ENCODE assay signal across 8 cellular contexts in genomic region chr1:149899460-149900284, GRCh38. TPM values are rescaled to one million over a fixed set of nuclear protein-coding genes. Genes with fewer than 3 reads are reported as not detected.
DNase-seq lines count a peak whose midpoint lies in the region; ATAC-seq and TF ChIP-seq lines count a peak whose summit lies in the region.

Gene BOLA1 (plus strand): TSS chr1:149899568. CDS start chr1:149900060, 492 bp downstream.

- no peaks in the 10 kb centered on the region for H3K36me3 ChIP-seq in CD8-positive, alpha-beta memory T cell (ENCODE audit: insufficient read depth, low read length)
- H3K36me3 ChIP-seq in HUES48 (ENCODE audit: control insufficient read depth, insufficient read depth, low read length), result peaks cover 3% of the 10 kb centered on the region; the same call in 1 of the 2 replicates
- H3K36me3 ChIP-seq in OCI-LY1 (ENCODE audit: insufficient read depth, low read length), result no peaks in the 10 kb centered on the region; the same call in 1 of the 2 replicates

- H3K9ac ChIP-seq in HUES48 (ENCODE audit: low read depth, low read length) (peak within 1 kb of the TSS; percentile 75), OCI-LY1 (ENCODE audit: low read length) (peak within 1 kb of the TSS; percentile 70)

- POLR2A ChIA-PET in CD8-positive, alpha-beta memory T cell (lab: Charles Lee), result interaction anchor here (0.5 to 1.6 kb wide), 5 partner anchors 12 to 462 kb away, joined by 3 to 31 read pairs (median 3); a partner anchor contains a TSS

- peak within 1 kb of the TSS; percentile 91 for H3K4me3 ChIP-seq in CD8-positive, alpha-beta memory T cell (ENCODE audit: low read length)
- peak within 1 kb of the TSS; percentile 72 for H3K4me3 ChIP-seq in HUES48 (ENCODE audit: low read depth, low read length)
- H3K4me3 ChIP-seq in OCI-LY1 (ENCODE audit: low read depth, low read length, poor library complexity, severe bottlenecking), result peak within 1 kb of the TSS; percentile 68

- H3K9me3 Mint-ChIP-seq in CD8-positive, alpha-beta memory T cell, result no peaks in the 10 kb centered on the region

- H3K9me2 ChIP-seq in OCI-LY1 (ENCODE audit: low read depth, low read length), result no peaks in the 10 kb centered on the region

- H4K20me1 ChIP-seq in OCI-LY1 (ENCODE audit: insufficient read depth, low read length), result no peaks in the 10 kb centered on the region

- peak within 1 kb of the TSS; percentile 78 to 97 (median 94) for H3K27ac Mint-ChIP-seq in CD8-positive, alpha-beta memory T cell

- H3K4me1 Mint-ChIP-seq in CD8-positive, alpha-beta memory T cell, result peaks cover 18 to 20% (median 20%) of the 10 kb centered on the region in 3 donors

- CTCF ChIA-PET in CD8-positive, alpha-beta memory T cell (lab: Charles Lee), result interaction anchor here (1.4 kb wide), 2 partner anchors 12 to 287 kb away, joined by 4 to 7 read pairs; a partner anchor contains a TSS

- peak; percentile 83 for ATAC-seq in GM21367 (IDR thresholded peaks at IDR 0.05; ENCODE audit: unreplicated experiment)

- H3K4me1 ChIP-seq in CD8-positive, alpha-beta memory T cell (ENCODE audit: insufficient read depth, low read length), result peaks cover 7% of the 10 kb centered on the region
- H3K4me1 ChIP-seq in HUES48 (ENCODE audit: control insufficient read depth, insufficient read depth, low read length), result no peaks in the 10 kb centered on the region
- peaks cover 12% of the 10 kb centered on the region for H3K4me1 ChIP-seq in OCI-LY1 (ENCODE audit: insufficient read depth, low read length, severe bottlenecking)

- H2AFZ ChIP-seq in OCI-LY1 (ENCODE audit: low read length), result peak within 1 kb of the TSS; percentile 77

- no peak for TF ChIP-seq CTCF in OCI-LY1 (IDR thresholded peaks at IDR 0.05; ENCODE audit: low read length)

- H3K27me3 ChIP-seq in CD8-positive, alpha-beta memory T cell (ENCODE audit: insufficient read depth, low read length, poor library complexity, severe bottlenecking), result no peaks in the 10 kb centered on the region
- H3K27me3 ChIP-seq in HUES48 (ENCODE audit: control insufficient read depth, insufficient read depth, low read length) (no peaks in the 10 kb centered on the region), OCI-LY1 (ENCODE audit: insufficient read depth, low read length) (no peaks in the 10 kb centered on the region)

- H3K27ac ChIP-seq in CD8-positive, alpha-beta memory T cell (ENCODE audit: low read depth, low read length), result peak within 1 kb of the TSS; percentile 73
- H3K27ac ChIP-seq in HUES48 (ENCODE audit: low read depth, low read length), result peak within 1 kb of the TSS; percentile 53
- H3K27ac ChIP-seq in OCI-LY1 (ENCODE audit: low read depth, low read length, poor library complexity, severe bottlenecking), result no peak within 1 kb of the TSS

- H3K4me3 Mint-ChIP-seq in CD8-positive, alpha-beta memory T cell, result peak within 1 kb of the TSS; percentile 89 to 97 (median 93)

- DNase-seq in CD8-positive, alpha-beta memory T cell, result peak; percentile 71 to 87 (median 74)
- DNase-seq in activated T-cell treated with anti-CD3 and anti-CD28 coated beads for 4 hours (peak; percentile 71), epidermal melanocyte (ENCODE audit: insufficient read length, low spot score) (peak; percentile 99), middle frontal gyrus (ENCODE audit: extremely low spot score, low spot score) (peak; percentile 92)
- peak; percentile 67 to 79 for DNase-seq in stimulated activated CD8-positive, alpha-beta memory T cell treated with anti-CD3 and anti-CD28 coated beads, Interleukin-2, amount 100 ng/mL, for 48 hours (ENCODE audit: low read depth in 2 of 2)

- H3K9me3 ChIP-seq in CD8-positive, alpha-beta memory T cell (ENCODE audit: low read length), result no peaks in the 10 kb centered on the region
- H3K9me3 ChIP-seq in HUES48 (ENCODE audit: control insufficient read depth, insufficient read depth, low read length), result no peaks in the 10 kb centered on the region
- H3K9me3 ChIP-seq in OCI-LY1 (ENCODE audit: low read length), result no peaks in the 10 kb centered on the region

- H3K36me3 Mint-ChIP-seq in CD8-positive, alpha-beta memory T cell, result peaks cover 0 to 4% (median 2%) of the 10 kb centered on the region in 3 donors

- no peaks in the 10 kb centered on the region for H3F3A ChIP-seq in OCI-LY1 (ENCODE audit: insufficient read depth, low read length)

- H3K79me2 ChIP-seq in OCI-LY1 (ENCODE audit: insufficient read depth, low read length), result no peaks in the 10 kb centered on the region

- peak within 1 kb of the TSS; percentile 78 for H3K4me2 ChIP-seq in OCI-LY1 (ENCODE audit: low read length)

- H3K27me3 Mint-ChIP-seq in CD8-positive, alpha-beta memory T cell, result peaks cover 0 to 2% of the 10 kb centered on the region in 2 donors

RNA-seq across cellular contexts. Expression of gene BOLA1, which starts in this region (rescaled TPM):
- 10 to 100 TPM; 27.3 to 28.4 TPM for total RNA-seq in CD8-positive, alpha-beta memory T cell
- polyA plus RNA-seq in CD8-positive, alpha-beta memory T cell, result 31.6 TPM
